ENCODE assay signal across 2 cellular contexts in the genomic region with DNA sequence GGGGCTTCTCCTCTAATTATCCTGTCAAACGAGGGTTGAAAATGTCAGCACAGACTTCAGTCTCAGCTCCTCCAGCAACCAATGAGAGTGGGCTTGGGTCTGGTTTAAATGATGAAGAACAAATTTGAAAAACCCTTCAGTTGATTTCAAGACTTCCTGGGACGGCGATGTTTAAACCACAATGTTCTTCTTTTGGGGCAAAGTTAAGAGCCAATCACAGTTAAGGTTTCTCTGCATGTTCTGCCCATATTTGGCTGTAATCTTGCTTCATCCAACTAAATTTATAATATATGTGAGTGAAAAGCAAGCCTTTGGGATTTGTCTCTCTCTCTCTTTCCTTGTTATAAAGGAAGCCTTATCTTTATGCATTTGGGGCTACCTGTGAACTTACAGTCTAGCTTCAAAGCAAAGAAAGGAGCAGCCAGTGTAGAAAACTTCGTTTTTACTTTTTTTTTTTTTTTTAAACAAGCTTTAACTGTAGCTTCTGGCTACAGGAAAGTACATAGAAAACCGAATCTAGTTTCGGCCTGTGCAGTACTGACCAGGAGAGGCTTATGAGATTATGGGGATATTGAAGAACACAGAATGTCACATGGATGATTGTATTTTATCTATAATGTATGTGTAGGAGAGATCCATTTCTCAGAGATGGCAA.
TF ChIP-seq lines count a peak whose summit lies in the region.

No MANE protein-coding gene starts in this region.

TF ChIP-seq in A549, 52 proteins besides CTCF, POLR2A, EP300 and RAD21:
- TF ChIP-seq ZNF302 (CRISPR knock-in tag; IDR thresholded peaks at IDR 0.05) (no peak), BHLHE40 (IDR thresholded peaks at IDR 0.05; ENCODE audit: low read depth, low read length) (no peak), FOXS1 (CRISPR knock-in tag; IDR thresholded peaks at IDR 0.05) (no peak), POLR2AphosphoS2 (conservative IDR thresholded peaks at IDR 0.05; ENCODE audit: low read length) (no peak)
TF ChIP-seq in A549: peak in this region for 0.

TF ChIP-seq in IMR-90, 13 proteins besides CTCF, POLR2A, EP300 and RAD21:
- no peak for TF ChIP-seq NFE2L2 (IDR thresholded peaks at IDR 0.05; ENCODE audit: low read depth, low read length)
- TF ChIP-seq CEBPB (IDR thresholded peaks at IDR 0.05; ENCODE audit: low read depth, low read length): no peak
- TF ChIP-seq, protein P1, sequence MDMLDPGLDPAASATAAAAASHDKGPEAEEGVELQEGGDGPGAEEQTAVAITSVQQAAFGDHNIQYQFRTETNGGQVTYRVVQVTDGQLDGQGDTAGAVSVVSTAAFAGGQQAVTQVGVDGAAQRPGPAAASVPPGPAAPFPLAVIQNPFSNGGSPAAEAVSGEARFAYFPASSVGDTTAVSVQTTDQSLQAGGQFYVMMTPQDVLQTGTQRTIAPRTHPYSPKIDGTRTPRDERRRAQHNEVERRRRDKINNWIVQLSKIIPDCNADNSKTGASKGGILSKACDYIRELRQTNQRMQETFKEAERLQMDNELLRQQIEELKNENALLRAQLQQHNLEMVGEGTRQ (IDR thresholded peaks at IDR 0.05; ENCODE audit: low read depth, low read length): no peak
- TF ChIP-seq FOS (IDR thresholded peaks at IDR 0.05; ENCODE audit: low read depth, low read length): no peak
- no peak for TF ChIP-seq RFX5 (IDR thresholded peaks at IDR 0.05; ENCODE audit: low read depth, low read length)
- no peak for TF ChIP-seq RCOR1 (IDR thresholded peaks at IDR 0.05; ENCODE audit: insufficient replicate concordance, low read length)
- TF ChIP-seq MAFK (IDR thresholded peaks at IDR 0.05; ENCODE audit: low read depth, low read length): no peak
- TF ChIP-seq CHD1 (IDR thresholded peaks at IDR 0.05; ENCODE audit: low read depth, low read length): no peak
- TF ChIP-seq, protein P2, sequence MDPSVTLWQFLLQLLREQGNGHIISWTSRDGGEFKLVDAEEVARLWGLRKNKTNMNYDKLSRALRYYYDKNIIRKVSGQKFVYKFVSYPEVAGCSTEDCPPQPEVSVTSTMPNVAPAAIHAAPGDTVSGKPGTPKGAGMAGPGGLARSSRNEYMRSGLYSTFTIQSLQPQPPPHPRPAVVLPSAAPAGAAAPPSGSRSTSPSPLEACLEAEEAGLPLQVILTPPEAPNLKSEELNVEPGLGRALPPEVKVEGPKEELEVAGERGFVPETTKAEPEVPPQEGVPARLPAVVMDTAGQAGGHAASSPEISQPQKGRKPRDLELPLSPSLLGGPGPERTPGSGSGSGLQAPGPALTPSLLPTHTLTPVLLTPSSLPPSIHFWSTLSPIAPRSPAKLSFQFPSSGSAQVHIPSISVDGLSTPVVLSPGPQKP (IDR thresholded peaks at IDR 0.05; ENCODE audit: borderline replicate concordance, low read depth, low read length): no peak
- TF ChIP-seq SMC3 (IDR thresholded peaks at IDR 0.05; ENCODE audit: low read depth, low read length): no peak
- TF ChIP-seq MXI1 (IDR thresholded peaks at IDR 0.05; ENCODE audit: borderline replicate concordance, low read depth, low read length): no peak
- no peak for TF ChIP-seq BHLHE40 (IDR thresholded peaks at IDR 0.05; ENCODE audit: low read depth, low read length)
- TF ChIP-seq MAZ (IDR thresholded peaks at IDR 0.05; ENCODE audit: borderline replicate concordance, low read depth, low read length): no peak
